In genomic region chr10:84308481-84309304, GRCh38 we compare ENCODE assay signal across 8 cellular contexts. TPM values are rescaled to one million over a fixed set of nuclear protein-coding genes. Genes with fewer than 3 reads are reported as not detected.
DNase-seq lines count a peak whose midpoint lies in the region; ATAC-seq and TF ChIP-seq lines count a peak whose summit lies in the region.

No MANE protein-coding gene starts in this region.

- ATAC-seq in GM18502 (IDR thresholded peaks at IDR 0.05; ENCODE audit: poor library complexity, unreplicated experiment) = peak; percentile 66
- ATAC-seq in HG03457 (IDR thresholded peaks at IDR 0.05; ENCODE audit: unreplicated experiment) = peak; percentile 45
- peak; percentile 68 for ATAC-seq in T-helper 17 cell

- peaks cover 13% of the 10 kb centered on the region for H3K4me1 Mint-ChIP-seq in T-helper 17 cell
- H3K4me1 Mint-ChIP-seq in dendritic cell treated with granulocyte-macrophage colony-stimulating factor and Interleukin-4, amounts not matched to agents 40 ng/mL and 50 ng/mL, for 4 days (ENCODE audit: low read depth) = peaks cover 47% of the 10 kb centered on the region

- no peaks in the 10 kb centered on the region for H3K27me3 Mint-ChIP-seq in T-helper 17 cell
- H3K27me3 Mint-ChIP-seq in dendritic cell treated with granulocyte-macrophage colony-stimulating factor and Interleukin-4, amounts not matched to agents 40 ng/mL and 50 ng/mL, for 4 days = peaks cover 7% of the 10 kb centered on the region

- intact Hi-C loops in dendritic cell treated with granulocyte-macrophage colony-stimulating factor and Interleukin-4, amounts not matched to agents 40 ng/mL and 50 ng/mL, for 4 days (cut with micrococcal nuclease) = no loop called here
- intact Hi-C loops in tibial artery (cut with DNase I; ENCODE audit: low total_unique reads) = no loop called here

- no peak overlapping the region for H3K4me3 ChIP-seq in tibial artery

- H3K36me3 Mint-ChIP-seq in T-helper 17 cell (ENCODE audit: low read depth) = no peaks in the 10 kb centered on the region
- H3K36me3 Mint-ChIP-seq in dendritic cell treated with granulocyte-macrophage colony-stimulating factor and Interleukin-4, amounts not matched to agents 40 ng/mL and 50 ng/mL, for 4 days (ENCODE audit: low read depth) = no peaks in the 10 kb centered on the region

- no peak overlapping the region for H3K27ac ChIP-seq in tibial artery

- peaks cover 0 to 11% (median 2%) of the 10 kb centered on the region in 4 donors for H3K4me1 ChIP-seq in tibial artery

- H3K4me3 Mint-ChIP-seq in T-helper 17 cell = peak overlapping the region; percentile 66
- no peak overlapping the region for H3K4me3 Mint-ChIP-seq in dendritic cell treated with granulocyte-macrophage colony-stimulating factor and Interleukin-4, amounts not matched to agents 40 ng/mL and 50 ng/mL, for 4 days

- no peak for TF ChIP-seq CTCF in tibial artery (IDR thresholded peaks at IDR 0.05)

- H3K27ac Mint-ChIP-seq in T-helper 17 cell = peak overlapping the region; percentile 21
- H3K27ac Mint-ChIP-seq in dendritic cell treated with granulocyte-macrophage colony-stimulating factor and Interleukin-4, amounts not matched to agents 40 ng/mL and 50 ng/mL, for 4 days = peak overlapping the region; percentile 82

- H3K9me3 Mint-ChIP-seq in dendritic cell treated with granulocyte-macrophage colony-stimulating factor and Interleukin-4, amounts not matched to agents 40 ng/mL and 50 ng/mL, for 4 days = peaks cover 9% of the 10 kb centered on the region

- H3K36me3 ChIP-seq in tibial artery = no peaks in the 10 kb centered on the region

- no peaks in the 10 kb centered on the region for H3K9me3 ChIP-seq in T-helper 17 cell (ENCODE audit: control insufficient read depth, low read length, poor library complexity, severe bottlenecking)
- no peaks in the 10 kb centered on the region for H3K9me3 ChIP-seq in tibial artery

- DNase-seq in T-helper 17 cell = no peak
- DNase-seq in stimulated activated CD4-positive, alpha-beta T cell treated with anti-CD3 and anti-CD28 coated beads, Interleukin-12 subunit alpha, Interleukin-12 subunit beta, amount 100 ng/mL, for 24 hours (ENCODE audit: low read depth in 2 of 2) = peak; percentile 28 to 58
- no peak for DNase-seq in tibial artery
- DNase-seq in NCI-H524 (lab: John Stamatoyannopoulos, UW) = no peak
- DNase-seq in COLO829 (ENCODE audit: low spot score) = no peak

- H3K27me3 ChIP-seq in tibial artery = no peaks in the 10 kb centered on the region

RNA-seq across cellular contexts. Expression of gene CCSER2, which starts 19.7 kb away (rescaled TPM):
- total RNA-seq in T-helper 17 cell = 100 to 1,000 TPM; 137 to 138 TPM

Comparison
In these comparisons a context has a peak if more than half of its experiments do, and no peak if none do; other contexts are left out.
1. DNase-seq: peak in stimulated activated CD4-positive, alpha-beta T cell treated with anti-CD3 and anti-CD28 coated beads, Interleukin-12 subunit alpha, Interleukin-12 subunit beta, amount 100 ng/mL, for 24 hours (2 of 2); none in T-helper 17 cell (0 of 3), tibial artery (0 of 2), NCI-H524 (0 of 2) and COLO829 (single experiment).
2. Peak in every context shown above with its lines, with median percentiles within 50 percentile points of each other: ATAC-seq.